In genomic region chr5:160385496-160385895, GRCh38 we compare ENCODE assay signal across 36 cellular contexts. TPM values are rescaled to one million over a fixed set of nuclear protein-coding genes. Genes with fewer than 3 reads are reported as not detected.
"Had no signal": no experiment of that assay in that cellular context is flagged by ENCODE, and none has a peak within 500 bp of the region (broad histone marks: within the 10 kb centered on the region; RNA-seq: fewer than 3 reads in every experiment).

No MANE protein-coding gene starts in this region.

- H3K36me3 ChIP-seq: breast epithelium, cardiac muscle cell, colonic mucosa, esophagus squamous epithelium, gastrocnemius medialis, WERI-Rb-1 had no signal

- H3K27ac ChIP-seq: ascending aorta, breast epithelium, cardiac muscle cell, colonic mucosa, epithelial cell of prostate, esophagus squamous epithelium, foreskin keratinocyte, gastrocnemius medialis, heart left ventricle, WERI-Rb-1 had no signal

- H3K9me3 ChIP-seq: colonic mucosa, gastrocnemius medialis had no signal

- H3K27me3 ChIP-seq: ascending aorta, breast epithelium, cardiac muscle cell, colonic mucosa, esophagus squamous epithelium, gastrocnemius medialis, heart left ventricle had no signal

- H3K4me3 Mint-ChIP-seq: activated B cell treated with CpG ODN at 0.5 μM for 24 hours; activated CD4-positive, alpha-beta memory T cell treated with anti-CD3 and anti-CD28 coated beads for 36 hours; activated CD8-positive, alpha-beta memory T cell treated with anti-CD3 and anti-CD28 coated beads, Interleukin-2, amount 10 ng/mL, durations not matched to agents 7 days and 5 days; activated CD8-positive, alpha-beta T cell treated with anti-CD3 and anti-CD28 coated beads, Interleukin-2, amount 10 ng/mL, durations not matched to agents 7 days and 5 days; activated naive CD4-positive, alpha-beta T cell treated with anti-CD3 and anti-CD28 coated beads for 36 hours; activated naive CD4-positive, alpha-beta T cell treated with anti-CD3 and anti-CD28 coated beads, Interleukin-2, amount 50 U/mL, for 24 hours; activated naive CD8-positive, alpha-beta T cell treated with anti-CD3 and anti-CD28 coated beads for 36 hours; activated naive CD8-positive, alpha-beta T cell treated with anti-CD3 and anti-CD28 coated beads, Interleukin-2, amount 50 U/mL, for 24 hours; activated T-helper 1 cell treated with anti-CD3 and anti-CD28 coated beads, Interleukin-12 subunit alpha, Interleukin-12 subunit beta, Interleukin-2, Interleukin-4 antibody, amounts not matched to agents 30 ng/mL and 10 ng/mL and 1 ng/mL, durations not matched to agents 14 hours and 24 hours and 36 hours; brain; T-helper 17 cell; T-helper 2 cell treated with Interferon-gamma antibody and Interleukin-4, amounts not matched to agents 5 μg/mL and 100 μg/mL, for 36 hours had no signal

- ATAC-seq: activated CD4-positive, CD25-positive, alpha-beta regulatory T cell treated with anti-CD3 and anti-CD28 coated beads, Interleukin-2, amount 50 U/mL, for 24 hours; activated CD8-positive, alpha-beta memory T cell treated with anti-CD3 and anti-CD28 coated beads, Interleukin-2, amount 10 ng/mL, durations not matched to agents 7 days and 5 days; activated CD8-positive, alpha-beta T cell treated with anti-CD3 and anti-CD28 coated beads, Interleukin-2, amount 10 ng/mL, durations not matched to agents 7 days and 5 days; activated naive CD8-positive, alpha-beta T cell treated with anti-CD3 and anti-CD28 coated beads, Interleukin-2, amount 50 U/mL, for 24 hours; foreskin keratinocyte; gastrocnemius medialis; heart left ventricle; T-helper 17 cell had no signal

- H3K4me1 Mint-ChIP-seq: activated CD8-positive, alpha-beta memory T cell treated with anti-CD3 and anti-CD28 coated beads, Interleukin-2, amount 10 ng/mL, durations not matched to agents 7 days and 5 days; activated naive CD4-positive, alpha-beta T cell treated with anti-CD3 and anti-CD28 coated beads, Interleukin-2, amount 50 U/mL, for 24 hours; activated naive CD8-positive, alpha-beta T cell treated with anti-CD3 and anti-CD28 coated beads for 36 hours; activated naive CD8-positive, alpha-beta T cell treated with anti-CD3 and anti-CD28 coated beads, Interleukin-2, amount 50 U/mL, for 24 hours; T-helper 17 cell had no signal

- H3K27ac Mint-ChIP-seq: activated B cell treated with CpG ODN at 0.5 μM for 24 hours; activated CD4-positive, alpha-beta memory T cell treated with anti-CD3 and anti-CD28 coated beads for 36 hours; activated CD8-positive, alpha-beta memory T cell treated with anti-CD3 and anti-CD28 coated beads, Interleukin-2, amount 10 ng/mL, durations not matched to agents 7 days and 5 days; activated CD8-positive, alpha-beta T cell treated with anti-CD3 and anti-CD28 coated beads, Interleukin-2, amount 10 ng/mL, durations not matched to agents 7 days and 5 days; activated naive CD4-positive, alpha-beta T cell treated with anti-CD3 and anti-CD28 coated beads for 36 hours; activated naive CD4-positive, alpha-beta T cell treated with anti-CD3 and anti-CD28 coated beads, Interleukin-2, amount 50 U/mL, for 24 hours; activated naive CD8-positive, alpha-beta T cell treated with anti-CD3 and anti-CD28 coated beads for 36 hours; activated naive CD8-positive, alpha-beta T cell treated with anti-CD3 and anti-CD28 coated beads, Interleukin-2, amount 50 U/mL, for 24 hours; activated T-helper 1 cell treated with anti-CD3 and anti-CD28 coated beads, Interleukin-12 subunit alpha, Interleukin-12 subunit beta, Interleukin-2, Interleukin-4 antibody, amounts not matched to agents 30 ng/mL and 10 ng/mL and 1 ng/mL, durations not matched to agents 14 hours and 24 hours and 36 hours; activated T-helper 2 cell treated with anti-CD3 and anti-CD28 coated beads, Interferon-gamma antibody, Interleukin-2, Interleukin-4, amounts not matched to agents 10 μg/mL and 5 μg/mL and 100 μg/mL, durations not matched to agents 14 hours and 24 hours and 36 hours; T-helper 17 cell; T-helper 2 cell treated with Interferon-gamma antibody and Interleukin-4, amounts not matched to agents 5 μg/mL and 100 μg/mL, for 36 hours had no signal

- DNase-seq: activated B cell treated with CpG ODN at 0.5 μM for 24 hours; activated CD4-positive, alpha-beta memory T cell treated with anti-CD3 and anti-CD28 coated beads for 36 hours; activated CD4-positive, alpha-beta T cell treated with anti-CD3 and anti-CD28 coated beads for 48 hours; activated CD8-positive, alpha-beta memory T cell treated with anti-CD3 and anti-CD28 coated beads, Interleukin-2, amount 10 ng/mL, durations not matched to agents 7 days and 5 days; activated CD8-positive, alpha-beta memory T cell treated with anti-CD3 and anti-CD28 coated beads, Interleukin-2, amount 50 U/mL, for 4 hours; activated CD8-positive, alpha-beta T cell treated with anti-CD3 and anti-CD28 coated beads, Interleukin-2, amount 10 ng/mL, durations not matched to agents 7 days and 5 days; activated effector memory CD4-positive, alpha-beta T cell treated with anti-CD3 and anti-CD28 coated beads, Interleukin-2, amount 50 U/mL, for 16 hours; activated naive CD4-positive, alpha-beta T cell treated with anti-CD3 and anti-CD28 coated beads for 36 hours; activated naive CD8-positive, alpha-beta T cell treated with anti-CD3 and anti-CD28 coated beads for 36 hours; activated naive CD8-positive, alpha-beta T cell treated with anti-CD3 and anti-CD28 coated beads, Interleukin-2, amount 50 U/mL, for 24 hours; activated T-cell treated with anti-CD3 and anti-CD28 coated beads, Interleukin-2, amount 50 U/mL, for 1 hour; activated T-cell treated with anti-CD3 and anti-CD28 coated beads, Interleukin-2, amount 50 U/mL, for 48 hours; central memory CD4-positive, alpha-beta T cell; cerebellar nuclear complex; colonic mucosa; effector CD8-positive, alpha-beta T cell; esophagus squamous epithelium; foreskin keratinocyte; gastrocnemius medialis; glutamatergic neuron; heart left ventricle; T-helper 1 cell; T-helper 17 cell; T1000; WERI-Rb-1 had no signal

- H3K4me1 ChIP-seq: ascending aorta, breast epithelium, colonic mucosa, esophagus squamous epithelium, foreskin keratinocyte, heart left ventricle had no signal

- H3K4me3 ChIP-seq: ascending aorta, breast epithelium, cardiac muscle cell, colonic mucosa, esophagus squamous epithelium, gastrocnemius medialis, heart left ventricle had no signal

- H3K27me3 Mint-ChIP-seq: activated B cell treated with CpG ODN at 0.5 μM for 24 hours; activated CD4-positive, alpha-beta memory T cell treated with anti-CD3 and anti-CD28 coated beads for 36 hours; activated naive CD4-positive, alpha-beta T cell treated with anti-CD3 and anti-CD28 coated beads, Interleukin-2, amount 50 U/mL, for 24 hours; activated naive CD8-positive, alpha-beta T cell treated with anti-CD3 and anti-CD28 coated beads for 36 hours had no signal

RNA-seq across cellular contexts. Expression of gene FAM200C, which starts 14.4 kb away (rescaled TPM):
- total RNA-seq: ascending aorta, T-helper 17 cell had no signal

RNA-seq across cellular contexts. Expression of gene C1QTNF2, which starts 15.1 kb away (rescaled TPM):
- total RNA-seq: activated B cell treated with CpG ODN at 0.5 μM for 24 hours; activated CD4-positive, alpha-beta memory T cell treated with anti-CD3 and anti-CD28 coated beads for 36 hours; activated CD8-positive, alpha-beta memory T cell treated with anti-CD3 and anti-CD28 coated beads for 36 hours; activated CD8-positive, alpha-beta memory T cell treated with anti-CD3 and anti-CD28 coated beads, Interleukin-2, amount 10 ng/mL, durations not matched to agents 7 days and 5 days; activated CD8-positive, alpha-beta T cell treated with anti-CD3 and anti-CD28 coated beads, Interleukin-2, amount 10 ng/mL, durations not matched to agents 7 days and 5 days; activated naive CD4-positive, alpha-beta T cell treated with anti-CD3 and anti-CD28 coated beads for 36 hours; activated naive CD8-positive, alpha-beta T cell treated with anti-CD3 and anti-CD28 coated beads for 36 hours; activated T-helper 1 cell treated with anti-CD3 and anti-CD28 coated beads, Interleukin-12 subunit alpha, Interleukin-12 subunit beta, Interleukin-2, Interleukin-4 antibody, amounts not matched to agents 30 ng/mL and 10 ng/mL and 1 ng/mL, durations not matched to agents 14 hours and 24 hours and 36 hours; activated T-helper 2 cell treated with anti-CD3 and anti-CD28 coated beads, Interferon-gamma antibody, Interleukin-2, Interleukin-4, amounts not matched to agents 10 μg/mL and 5 μg/mL and 100 μg/mL, durations not matched to agents 14 hours and 24 hours and 36 hours; cardiac muscle cell; T-helper 17 cell had no signal
